Comparison of ENCODE assay signal across 25 cellular contexts in genomic region chr4:173919861-173920260, GRCh38.
"Had no signal": no experiment of that assay in that cellular context is flagged by ENCODE, and none has a peak within 500 bp of the region (broad histone marks: within the 10 kb centered on the region; RNA-seq: fewer than 3 reads in every experiment).

No MANE protein-coding gene starts in this region.

- H3K27me3 ChIP-seq: brain microvascular endothelial cell, foreskin keratinocyte, left lung, right atrium auricular region, spleen, transverse colon had no signal

- ATAC-seq: activated CD8-positive, alpha-beta T cell treated with anti-CD3 and anti-CD28 coated beads for 36 hours; activated naive CD4-positive, alpha-beta T cell treated with anti-CD3 and anti-CD28 coated beads, Interleukin-2, amount 50 U/mL, for 72 hours; foreskin keratinocyte; left lung; lower lobe of right lung; mucosa of descending colon; psoas muscle; T-helper 17 cell had no signal

- FAIRE-seq: endothelial cell of umbilical vein, islet of Langerhans had no signal

- H3K4me3 ChIP-seq: left lung, lower lobe of right lung, mucosa of descending colon, psoas muscle, right atrium auricular region, spleen, transverse colon had no signal

- DNase-seq: activated CD4-positive, alpha-beta T cell treated with anti-CD3 and anti-CD28 coated beads for 1 hour; activated CD4-positive, alpha-beta T cell treated with anti-CD3 and anti-CD28 coated beads, Interleukin-2, amount 50 U/mL, for 1 hour; activated CD8-positive, alpha-beta T cell treated with anti-CD3 and anti-CD28 coated beads for 36 hours; activated T-cell treated with anti-CD3 and anti-CD28 coated beads, Interleukin-2, amount 50 U/mL, for 48 hours; anterior cingulate cortex; brain microvascular endothelial cell; caudate nucleus; foreskin keratinocyte; left lung; lower lobe of right lung; mucosa of descending colon; nucleus accumbens; psoas muscle; spleen; stimulated activated naive CD4-positive, alpha-beta T cell; T-helper 17 cell; T1000; transverse colon had no signal

- H3K36me3 ChIP-seq: brain microvascular endothelial cell, left lung, lower lobe of right lung, right atrium auricular region, spleen, transverse colon had no signal

- H3K9me3 Mint-ChIP-seq: activated CD8-positive, alpha-beta T cell treated with anti-CD3 and anti-CD28 coated beads for 36 hours; activated naive CD4-positive, alpha-beta T cell treated with anti-CD3 and anti-CD28 coated beads, Interleukin-2, amount 50 U/mL, for 72 hours; activated T-helper 2 cell treated with anti-CD3 and anti-CD28 coated beads, Interferon-gamma antibody, Interleukin-2, Interleukin-4, amounts not matched to agents 10 μg/mL and 5 μg/mL and 100 μg/mL, durations not matched to agents 14 hours and 24 hours and 36 hours; nephron had no signal

- H3K27ac ChIP-seq: brain microvascular endothelial cell, foreskin keratinocyte, left lung, lower lobe of right lung, parathyroid adenoma, psoas muscle, right atrium auricular region, spleen had no signal

- H2AFZ ChIP-seq: parathyroid adenoma had no signal

- H3K4me1 Mint-ChIP-seq: nephron, T-helper 17 cell had no signal

- H3K9ac ChIP-seq: parathyroid adenoma had no signal

- H3K27ac Mint-ChIP-seq: activated CD8-positive, alpha-beta T cell treated with anti-CD3 and anti-CD28 coated beads for 36 hours; activated T-helper 2 cell treated with anti-CD3 and anti-CD28 coated beads, Interferon-gamma antibody, Interleukin-2, Interleukin-4, amounts not matched to agents 10 μg/mL and 5 μg/mL and 100 μg/mL, durations not matched to agents 14 hours and 24 hours and 36 hours; nephron; T-helper 17 cell had no signal

- H3K4me1 ChIP-seq: foreskin keratinocyte, left lung, lower lobe of right lung, parathyroid adenoma, psoas muscle, spleen had no signal

- H3K79me2 ChIP-seq: parathyroid adenoma had no signal

- H3K27me3 Mint-ChIP-seq: activated CD8-positive, alpha-beta T cell treated with anti-CD3 and anti-CD28 coated beads for 36 hours; T-helper 17 cell had no signal

- H3K9me3 ChIP-seq: left lung, lower lobe of right lung, mucosa of descending colon, psoas muscle, right atrium auricular region, spleen, transverse colon had no signal

- H3K4me3 Mint-ChIP-seq: activated CD8-positive, alpha-beta T cell treated with anti-CD3 and anti-CD28 coated beads for 36 hours; nephron; T-helper 17 cell had no signal

- H3K36me3 Mint-ChIP-seq: activated naive CD4-positive, alpha-beta T cell treated with anti-CD3 and anti-CD28 coated beads, Interleukin-2, amount 50 U/mL, for 72 hours had no signal
